In the genomic region with DNA sequence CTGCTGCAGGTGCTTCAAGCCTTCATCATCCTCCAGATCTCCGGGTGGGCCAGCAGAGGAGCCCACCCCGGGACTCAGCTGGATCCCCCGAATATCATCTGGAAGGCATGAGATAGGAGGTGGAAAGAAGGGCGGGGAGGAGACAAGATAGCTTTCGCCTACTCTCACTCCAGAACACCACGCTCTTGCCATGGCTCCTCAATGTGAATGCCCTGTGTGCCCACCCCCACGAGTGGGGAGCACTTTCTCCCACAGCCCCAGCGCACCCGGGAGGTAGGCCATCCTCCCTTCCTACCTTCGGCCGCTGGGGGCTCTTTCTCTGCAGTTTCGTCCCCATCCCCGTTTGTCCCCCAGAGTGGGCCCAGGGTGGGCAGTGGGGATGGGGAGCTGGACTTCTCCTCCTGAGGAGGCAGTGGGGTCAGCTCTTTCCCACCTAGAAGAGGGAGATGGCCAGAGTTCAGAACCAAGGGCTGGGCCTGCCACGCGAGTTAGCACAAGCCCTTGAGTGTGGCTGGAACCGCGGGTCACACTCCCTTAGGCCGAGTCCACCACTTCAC, we compare ENCODE assay signal across 25 cellular contexts. TPM values are rescaled to one million over a fixed set of nuclear protein-coding genes. Genes with fewer than 3 reads are reported as not detected.
DNase-seq lines count a peak whose midpoint lies in the region; ATAC-seq, FAIRE-seq and TF ChIP-seq lines count a peak whose summit lies in the region.
"Had no signal": no experiment of that assay in that cellular context is flagged by ENCODE, and none has a peak within 500 bp of the region (broad histone marks: within the 10 kb centered on the region; RNA-seq: fewer than 3 reads in every experiment).

No MANE protein-coding gene starts in this region.

- no peak overlapping the region for H2BK12ac ChIP-seq in H1 (ENCODE audit: low read depth, low read length)

- H3K4me3 Mint-ChIP-seq in activated T-cell treated with anti-CD3 and anti-CD28 coated beads, Interleukin-2, amount 50 U/mL, for 24 hours = no peak overlapping the region
- no peak overlapping the region for H3K4me3 Mint-ChIP-seq in activated T-cell treated with anti-CD3 and anti-CD28 coated beads, Interleukin-2, amount 50 U/mL, for 72 hours

- H2AFZ ChIP-seq in H1 (ENCODE audit: low read length) = no peak overlapping the region
- H2AFZ ChIP-seq: GM23248 had no signal

- no peak for DNase-seq in activated T-cell treated with anti-CD3 and anti-CD28 coated beads, Interleukin-2, amount 50 U/mL, for 24 hours
- DNase-seq in activated T-cell treated with anti-CD3 and anti-CD28 coated beads, Interleukin-2, amount 50 U/mL, for 72 hours = no peak
- DNase-seq in H7 = peak; percentile 52
- no peak for DNase-seq in H1 (ENCODE audit: low read depth in 1 of 2, low spot score in 2 of 2)
- no peak for DNase-seq in DMS153 treated with DMSO at 0.1 percent for 48 hours (lab: John Stamatoyannopoulos, UW; ENCODE audit: unreplicated experiment)
- no peak for DNase-seq in RCC 7860 (ENCODE audit: low spot score)
- DNase-seq in mesendoderm = no peak
- DNase-seq: 8988T; CD4-positive, CD25-positive, alpha-beta regulatory T cell; COR-L47; DMS153; GF-D8; GM23248; KG1; NCI-H1105 treated with DMSO at 0.1 percent for 48 hours; NCI-H1694; NCI-H510A treated with DMSO at 0.1 percent for 48 hours; NCI-H82; OCI-M1; SHP77 treated with DMSO at 0.1 percent for 48 hours had no signal

- H3K27me3 Mint-ChIP-seq in activated T-cell treated with anti-CD3 and anti-CD28 coated beads, Interleukin-2, amount 50 U/mL, for 24 hours = no peaks in the 10 kb centered on the region
- H3K27me3 Mint-ChIP-seq in activated T-cell treated with anti-CD3 and anti-CD28 coated beads, Interleukin-2, amount 50 U/mL, for 72 hours (ENCODE audit: low read depth) = no peaks in the 10 kb centered on the region
- H3K27me3 Mint-ChIP-seq: CD4-positive, CD25-positive, alpha-beta regulatory T cell had no signal

- no peak overlapping the region for H3K9ac ChIP-seq in H1 (replicated peaks in 1 of 4; ENCODE audit: extremely low read depth in 1 of 4, low read depth in 3 of 4, low read length in 3 of 4)
- H3K9ac ChIP-seq in mesendoderm (ENCODE audit: low read length) = no peak overlapping the region
- H3K9ac ChIP-seq: GM23248 had no signal

- no peak overlapping the region for H3K14ac ChIP-seq in H1 (ENCODE audit: insufficient read length)

- no peak for TF ChIP-seq POLR2A in H1 (IDR thresholded peaks at IDR 0.05; ENCODE audit: control extremely low read depth in 1 of 2, low read depth in 2 of 2, low read length in 2 of 2)

- H3K36me3 ChIP-seq in H7 (replicated peaks; ENCODE audit: control insufficient read depth, insufficient read depth, low read length) = peaks cover 34% of the 10 kb centered on the region
- peaks cover 45 to 92% (median 73%) of the 10 kb centered on the region in 4 experiments for H3K36me3 ChIP-seq in H1 (ENCODE audit: control insufficient read depth in 2 of 4, insufficient read depth in 4 of 4, low read length in 3 of 4)
- peaks cover 19% of the 10 kb centered on the region for H3K36me3 ChIP-seq in mesendoderm (ENCODE audit: control insufficient read depth, insufficient read depth, low read length)

- H2BK15ac ChIP-seq in H1 (ENCODE audit: low read length) (no peak overlapping the region), mesendoderm (replicated peaks; ENCODE audit: low read depth) (no peak overlapping the region)

- TF ChIP-seq EP300 in H1 (IDR thresholded peaks at IDR 0.05; ENCODE audit: borderline replicate concordance in 1 of 2, low read depth in 2 of 2, low read length in 2 of 2) = no peak

- H3K4ac ChIP-seq in H1 (replicated peaks; ENCODE audit: insufficient read length, low read depth, low read length) (no peak overlapping the region), mesendoderm (ENCODE audit: low read depth, low read length) (no peak overlapping the region)

- H3K4me1 ChIP-seq in H1 (replicated peaks in 1 of 4; ENCODE audit: control insufficient read depth in 3 of 4, insufficient read depth in 4 of 4, low read length in 3 of 4) = peaks cover 0 to 5% (median 2%) of the 10 kb centered on the region in 4 experiments; a peak in 4 of 7 replicates
- no peaks in the 10 kb centered on the region for H3K4me1 ChIP-seq in mesendoderm (ENCODE audit: control insufficient read depth, low read depth, low read length)

- peaks cover 18 to 53% of the 10 kb centered on the region in 2 experiments for H4K20me1 ChIP-seq in H1 (replicated peaks in 1 of 2; ENCODE audit: control insufficient read depth in 1 of 2, insufficient read depth in 2 of 2, low read length in 2 of 2)

- peaks cover 85% of the 10 kb centered on the region for H3K36me3 Mint-ChIP-seq in activated T-cell treated with anti-CD3 and anti-CD28 coated beads, Interleukin-2, amount 50 U/mL, for 24 hours (ENCODE audit: low read depth)
- peaks cover 0 to 5% of the 10 kb centered on the region in 2 donors for H3K36me3 Mint-ChIP-seq in activated T-cell treated with anti-CD3 and anti-CD28 coated beads, Interleukin-2, amount 50 U/mL, for 72 hours (ENCODE audit: insufficient read depth in 2 of 2)

- H2BK120ac ChIP-seq in H1 (replicated peaks; ENCODE audit: low read depth, low read length) = no peak overlapping the region
- H2BK120ac ChIP-seq in mesendoderm (ENCODE audit: low read depth, low read length) = no peak overlapping the region

- no peaks in the 10 kb centered on the region for H3K9me3 ChIP-seq in H1 (ENCODE audit: insufficient read depth in 2 of 2, low read depth in 1 of 2, low read length in 1 of 2)
- H3K9me3 ChIP-seq: BE2C had no signal

- no peak overlapping the region for H4K91ac ChIP-seq in H1 (replicated peaks; ENCODE audit: insufficient read length, low read length)

- H3K56ac ChIP-seq in H1 (replicated peaks; ENCODE audit: insufficient read length, low read depth, low read length) = no peak overlapping the region
- no peak overlapping the region for H3K56ac ChIP-seq in mesendoderm (ENCODE audit: low read length)

- H3K23ac ChIP-seq in H1 (ENCODE audit: insufficient read length) (no peak overlapping the region), mesendoderm (ENCODE audit: low read length) (no peak overlapping the region)

- no peak overlapping the region for H3K18ac ChIP-seq in H1 (ENCODE audit: extremely low read depth, low read length)
- no peak overlapping the region for H3K18ac ChIP-seq in mesendoderm (ENCODE audit: low read length)

- FAIRE-seq in H1 (lab: Jason Lieb, UNC) (no peak), RCC 7860 (lab: Jason Lieb, UNC) (no peak)
- FAIRE-seq: GM19239 had no signal

- H3K79me1 ChIP-seq in H1 (ENCODE audit: low read depth, low read length) = peaks cover 8% of the 10 kb centered on the region; the same call in 1 of the 2 replicates
- peaks cover 10% of the 10 kb centered on the region for H3K79me1 ChIP-seq in mesendoderm (ENCODE audit: low read length)

- H3K9me3 Mint-ChIP-seq in activated T-cell treated with anti-CD3 and anti-CD28 coated beads, Interleukin-2, amount 50 U/mL, for 24 hours = no peaks in the 10 kb centered on the region
- no peaks in the 10 kb centered on the region for H3K9me3 Mint-ChIP-seq in activated T-cell treated with anti-CD3 and anti-CD28 coated beads, Interleukin-2, amount 50 U/mL, for 72 hours

- H3K79me2 ChIP-seq in H1 (ENCODE audit: control insufficient read depth in 1 of 2, insufficient read depth in 2 of 2, low read length in 2 of 2) (peaks cover 4 to 29% of the 10 kb centered on the region in 2 experiments; a peak in 3 of 4 replicates), mesendoderm (ENCODE audit: control insufficient read depth, insufficient read depth, low read length) (peaks cover 17% of the 10 kb centered on the region)

- H2AK5ac ChIP-seq in H1 (ENCODE audit: low read depth, low read length) (no peak overlapping the region), mesendoderm (ENCODE audit: low read length) (no peak overlapping the region)

- H4K5ac ChIP-seq in H1 (ENCODE audit: insufficient read length, low read depth, low read length) (no peak overlapping the region), mesendoderm (ENCODE audit: low read length) (no peak overlapping the region)

- no peak for TF ChIP-seq CTCF in H1 (IDR thresholded peaks at IDR 0.05; ENCODE audit: control extremely low read depth in 1 of 3, insufficient read depth in 1 of 3, low read depth in 1 of 3, low read length in 3 of 3)

- TF ChIP-seq RAD21 in H1 (IDR thresholded peaks at IDR 0.05 in 1 of 2, conservative IDR thresholded peaks at IDR 0.05 in 1 of 2; ENCODE audit: low read depth in 2 of 2, low read length in 2 of 2) = no peak

- CTCF ChIA-PET in H1 (lab: Charles Lee; ENCODE audit: partially characterized antibody) = interaction anchor here (0.7 to 20.7 kb wide), 11 partner anchors 8 to 126 kb away, joined by 3 to 254 read pairs (median 4); a partner anchor contains a TSS

- peaks cover 39% of the 10 kb centered on the region for H3K4me1 Mint-ChIP-seq in activated T-cell treated with anti-CD3 and anti-CD28 coated beads, Interleukin-2, amount 50 U/mL, for 24 hours (ENCODE audit: low read depth)
- peaks cover 17% of the 10 kb centered on the region for H3K4me1 Mint-ChIP-seq in activated T-cell treated with anti-CD3 and anti-CD28 coated beads, Interleukin-2, amount 50 U/mL, for 72 hours (ENCODE audit: low read depth)

- no peaks in the 10 kb centered on the region for H3K27me3 ChIP-seq in H7 (ENCODE audit: control insufficient read depth, insufficient read depth, low read length)
- H3K27me3 ChIP-seq in H1 (replicated peaks in 1 of 4; ENCODE audit: control insufficient read depth in 3 of 4, extremely low read depth in 1 of 4, insufficient read depth in 3 of 4, low read length in 3 of 4) = no peaks in the 10 kb centered on the region
- no peaks in the 10 kb centered on the region for H3K27me3 ChIP-seq in mesendoderm (ENCODE audit: insufficient read depth, low read length, poor library complexity)
- H3K27me3 ChIP-seq: BE2C had no signal

- no peak overlapping the region for H3K4me2 ChIP-seq in H1 (ENCODE audit: insufficient read depth in 1 of 2, low read depth in 2 of 2, low read length in 2 of 2)
- H3K4me2 ChIP-seq in mesendoderm (ENCODE audit: low read length) = no peak overlapping the region

- H3K27ac ChIP-seq in H1 (ENCODE audit: low read depth, low read length) (no peak overlapping the region; the same call in 1 of the 2 replicates), mesendoderm (ENCODE audit: low read depth, low read length) (no peak overlapping the region)
- H3K27ac ChIP-seq: GM23248 had no signal

- POLR2A ChIA-PET in H1 (lab: Charles Lee; ENCODE audit: partially characterized antibody) = interaction anchor here (0.6 to 14.3 kb wide), 10 partner anchors 6 to 195 kb away, joined by 3 to 257 read pairs (median 4); a partner anchor contains a TSS

- H4K8ac ChIP-seq in H1 (ENCODE audit: extremely low read depth, insufficient read depth, low read length) (peak overlapping the region; percentile 71; the same call in 1 of the 2 replicates), mesendoderm (ENCODE audit: low read depth, low read length) (no peak overlapping the region)

- 93% methylated on average over 18 of the region's 18 CpGs; no CpG with 5 or more reads in 1 of the 2 experiments for WGBS in H1 (ENCODE audit: extremely low coverage in 1 of 2, insufficient coverage in 1 of 2, insufficient read length in 1 of 2, insufficient replicate concordance in 2 of 2, low coverage in 1 of 2, low lambda C conversion rate in 2 of 2, missing lambda C conversion rate in 1 of 2), 2 experiments
- no CpG with 5 or more reads among the region's 18 CpGs for WGBS in mesendoderm (ENCODE audit: extremely low coverage, insufficient coverage, low lambda C conversion rate)

- ATAC-seq in activated T-cell treated with anti-CD3 and anti-CD28 coated beads, Interleukin-2, amount 50 U/mL, for 72 hours (replicated peaks in 1 of 2) = no peak
- no peak for ATAC-seq in GM19023 (IDR thresholded peaks at IDR 0.05; ENCODE audit: unreplicated experiment)

- peak overlapping the region; percentile 63 for H3K27ac Mint-ChIP-seq in activated T-cell treated with anti-CD3 and anti-CD28 coated beads, Interleukin-2, amount 50 U/mL, for 24 hours
- no peak overlapping the region for H3K27ac Mint-ChIP-seq in activated T-cell treated with anti-CD3 and anti-CD28 coated beads, Interleukin-2, amount 50 U/mL, for 72 hours

- H2BK20ac ChIP-seq in H1 (ENCODE audit: low read length) = no peak overlapping the region

- H3K23me2 ChIP-seq in H1 (ENCODE audit: low read depth, low read length) = no peaks in the 10 kb centered on the region; the same call in 1 of the 2 replicates

- H3K4me3 ChIP-seq in H7 (ENCODE audit: insufficient read depth, low read depth, low read length) (no peak overlapping the region), H1 (ENCODE audit: extremely low read depth in 1 of 4, insufficient read depth in 2 of 4, low read depth in 3 of 4, low read length in 4 of 4) (no peak overlapping the region), mesendoderm (ENCODE audit: low read length) (no peak overlapping the region)
- H3K4me3 ChIP-seq: GM23248 had no signal

- H2BK5ac ChIP-seq in H1 (ENCODE audit: low read depth, low read length) (no peak overlapping the region), mesendoderm (ENCODE audit: low read length) (no peak overlapping the region)

RNA-seq across cellular contexts. Expression of a gene that starts 8.9 kb away (rescaled TPM):
- total RNA-seq in activated T-cell treated with anti-CD3 and anti-CD28 coated beads, Interleukin-2, amount 50 U/mL, for 72 hours = 10 to 100 TPM; 51.5 to 53.2 TPM
- 48.2 and 66.4 TPM in 2 replicates for total RNA-seq in H7 (2014; rRNA removed; shearing (Covaris generic))
- total RNA-seq in H1 (2021; fragmentation: NEBNext Ultra II Directional; extraction: Animal tissue kit (Norgen Biotek cat#: 25700)) = 95.0 and 99.3 TPM in 2 replicates
- 24.1 and 44.8 TPM in 2 replicates for polyA plus RNA-seq in H1 (2011; rRNA removed)
- polyA plus RNA-seq in H1 (2011; cell fraction: cytosol; rRNA removed) = 33.2 TPM
- 252 TPM for polyA plus RNA-seq in H1 (2011; cell fraction: nucleus; rRNA removed)
- polyA plus RNA-seq in H1 (2012, experiment 1 of 2) = 48.2 to 80.3 TPM (median 68.8 TPM) in 4 replicates
- polyA plus RNA-seq in H1 (2012, experiment 2 of 2) = 52.0 TPM
- 47.1 TPM for polyA plus RNA-seq in H1 (2013, experiment 1 of 2)
- polyA plus RNA-seq in H1 (2013, experiment 2 of 2) = 42.6 TPM
- 12.4 and 17.1 TPM in 2 replicates for polyA minus RNA-seq in H1 (2011; rRNA and poly(A)+ RNA removed)
- polyA minus RNA-seq in H1 (2011; cell fraction: cytosol; rRNA and poly(A)+ RNA removed) = 34.8 TPM
- 88.2 TPM for polyA minus RNA-seq in H1 (2011; cell fraction: nucleus; rRNA and poly(A)+ RNA removed)
- polyA plus RNA-seq in mesendoderm (2013, experiment 1 of 2) = 23.5 TPM
- 25.0 TPM for polyA plus RNA-seq in mesendoderm (2013, experiment 2 of 2)

RNA-seq across cellular contexts. Expression of a gene that starts 11.6 kb away (rescaled TPM):
- 100 to 1,000 TPM; 196 to 198 TPM for total RNA-seq in activated T-cell treated with anti-CD3 and anti-CD28 coated beads, Interleukin-2, amount 50 U/mL, for 72 hours
- total RNA-seq in H7 (2014; rRNA removed; shearing (Covaris generic)) = 108 and 122 TPM in 2 replicates
- 157 and 160 TPM in 2 replicates for total RNA-seq in H1 (2021; fragmentation: NEBNext Ultra II Directional; extraction: Animal tissue kit (Norgen Biotek cat#: 25700))
- 260 and 351 TPM in 2 replicates for polyA plus RNA-seq in H1 (2011; rRNA removed)
- polyA plus RNA-seq in H1 (2011; cell fraction: cytosol; rRNA removed) = 192 TPM
- 230 TPM for polyA plus RNA-seq in H1 (2011; cell fraction: nucleus; rRNA removed)
- polyA plus RNA-seq in H1 (2012, experiment 1 of 2) = 133 to 215 TPM (median 185 TPM) in 4 replicates
- 219 TPM for polyA plus RNA-seq in H1 (2012, experiment 2 of 2)
- polyA plus RNA-seq in H1 (2013, experiment 1 of 2) = 68.1 TPM
- 69.3 TPM for polyA plus RNA-seq in H1 (2013, experiment 2 of 2)
- 87.9 and 102 TPM in 2 replicates for polyA minus RNA-seq in H1 (2011; rRNA and poly(A)+ RNA removed)
- 71.6 TPM for polyA minus RNA-seq in H1 (2011; cell fraction: cytosol; rRNA and poly(A)+ RNA removed)
- 51.5 TPM for polyA minus RNA-seq in H1 (2011; cell fraction: nucleus; rRNA and poly(A)+ RNA removed)
- polyA plus RNA-seq in mesendoderm (2013, experiment 1 of 2) = 68.1 TPM
- 70.0 TPM for polyA plus RNA-seq in mesendoderm (2013, experiment 2 of 2)

RNA-seq across cellular contexts. Expression of a gene that starts 20.8 kb away (rescaled TPM):
- total RNA-seq in activated T-cell treated with anti-CD3 and anti-CD28 coated beads, Interleukin-2, amount 50 U/mL, for 72 hours = 10 to 100 TPM; 33.3 to 40.9 TPM
- 95.0 and 128 TPM in 2 replicates for total RNA-seq in H7 (2014; rRNA removed; shearing (Covaris generic))
- 92.5 and 96.7 TPM in 2 replicates for total RNA-seq in H1 (2021; fragmentation: NEBNext Ultra II Directional; extraction: Animal tissue kit (Norgen Biotek cat#: 25700))
- 135 and 205 TPM in 2 replicates for polyA plus RNA-seq in H1 (2011; rRNA removed)
- polyA plus RNA-seq in H1 (2011; cell fraction: cytosol; rRNA removed) = 130 TPM
- 92.8 TPM for polyA plus RNA-seq in H1 (2011; cell fraction: nucleus; rRNA removed)
- polyA plus RNA-seq in H1 (2012, experiment 1 of 2) = 80.0 to 112 TPM (median 103 TPM) in 4 replicates
- polyA plus RNA-seq in H1 (2012, experiment 2 of 2) = 129 TPM
- 94.1 TPM for polyA plus RNA-seq in H1 (2013, experiment 1 of 2)
- polyA plus RNA-seq in H1 (2013, experiment 2 of 2) = 93.8 TPM
- polyA minus RNA-seq in H1 (2011; rRNA and poly(A)+ RNA removed) = 21.6 and 21.8 TPM in 2 replicates
- 35.0 TPM for polyA minus RNA-seq in H1 (2011; cell fraction: cytosol; rRNA and poly(A)+ RNA removed)
- polyA minus RNA-seq in H1 (2011; cell fraction: nucleus; rRNA and poly(A)+ RNA removed) = 34.4 TPM
- polyA plus RNA-seq in mesendoderm (2013, experiment 1 of 2) = 115 TPM
- polyA plus RNA-seq in mesendoderm (2013, experiment 2 of 2) = 113 TPM

RNA-seq across cellular contexts. Expression of a gene that starts 28.9 kb away (rescaled TPM):
- total RNA-seq in activated T-cell treated with anti-CD3 and anti-CD28 coated beads, Interleukin-2, amount 50 U/mL, for 72 hours = not detected
- 0.30 and 0.90 TPM in 2 replicates for total RNA-seq in H7 (2014; rRNA removed; shearing (Covaris generic))
- 1.7 and 2.1 TPM in 2 replicates for total RNA-seq in H1 (2021; fragmentation: NEBNext Ultra II Directional; extraction: Animal tissue kit (Norgen Biotek cat#: 25700))
- 4.5 and 4.6 TPM in 2 replicates for polyA plus RNA-seq in H1 (2011; rRNA removed)
- 2.7 TPM for polyA plus RNA-seq in H1 (2011; cell fraction: cytosol; rRNA removed)
- 3.4 TPM for polyA plus RNA-seq in H1 (2011; cell fraction: nucleus; rRNA removed)
- polyA plus RNA-seq in H1 (2012, experiment 1 of 2) = 1.6 to 4.0 TPM (median 3.0 TPM) in 4 replicates
- polyA plus RNA-seq in H1 (2012, experiment 2 of 2) = 2.3 TPM
- 1.1 TPM for polyA plus RNA-seq in H1 (2013, experiment 1 of 2)
- polyA plus RNA-seq in H1 (2013, experiment 2 of 2) = 1.0 TPM
- 0.51 and 0.60 TPM in 2 replicates for polyA minus RNA-seq in H1 (2011; rRNA and poly(A)+ RNA removed)
- 2.4 TPM for polyA minus RNA-seq in H1 (2011; cell fraction: cytosol; rRNA and poly(A)+ RNA removed)
- polyA minus RNA-seq in H1 (2011; cell fraction: nucleus; rRNA and poly(A)+ RNA removed) = 0.70 TPM
- polyA plus RNA-seq in mesendoderm (2013, experiment 1 of 2) = 0.39 TPM
- 0.42 TPM for polyA plus RNA-seq in mesendoderm (2013, experiment 2 of 2)
- total RNA-seq: CD4-positive, CD25-positive, alpha-beta regulatory T cell; GM23248; RPMI7951 had no signal
- polyA plus RNA-seq: AG04450; CD4-positive, CD25-positive, alpha-beta regulatory T cell; GM23248 had no signal

RNA-seq across cellular contexts. Expression of a gene that starts 35.1 kb away (rescaled TPM):
- under 1 TPM in 1 of 2 donors, not detected in 1; 0.19 TPM for total RNA-seq in activated T-cell treated with anti-CD3 and anti-CD28 coated beads, Interleukin-2, amount 50 U/mL, for 72 hours
- 0.15 TPM in 1 of 2 replicates, not detected in the other for total RNA-seq in H7 (2014; rRNA removed; shearing (Covaris generic))
- total RNA-seq in H1 (2021; fragmentation: NEBNext Ultra II Directional; extraction: Animal tissue kit (Norgen Biotek cat#: 25700)) = 0.48 and 0.95 TPM in 2 replicates
- 0.42 and 0.67 TPM in 2 replicates for polyA plus RNA-seq in H1 (2011; rRNA removed)
- polyA plus RNA-seq in H1 (2011; cell fraction: cytosol; rRNA removed) = 0.52 TPM
- polyA plus RNA-seq in H1 (2011; cell fraction: nucleus; rRNA removed) = 0.67 TPM
- polyA plus RNA-seq in H1 (2012, experiment 1 of 2) = 0.52 to 0.85 TPM (median 0.65 TPM) in 4 replicates
- 0.62 TPM for polyA plus RNA-seq in H1 (2012, experiment 2 of 2)
- polyA plus RNA-seq in H1 (2013, experiment 1 of 2) = 0.69 TPM
- polyA plus RNA-seq in H1 (2013, experiment 2 of 2) = 0.83 TPM
- 0.41 TPM in 1 of 2 replicates, not detected in the other for polyA minus RNA-seq in H1 (2011; rRNA and poly(A)+ RNA removed)
- polyA minus RNA-seq in H1 (2011; cell fraction: cytosol; rRNA and poly(A)+ RNA removed) = not detected
- not detected for polyA minus RNA-seq in H1 (2011; cell fraction: nucleus; rRNA and poly(A)+ RNA removed)
- 0.13 TPM for polyA plus RNA-seq in mesendoderm (2013, experiment 1 of 2)
- 0.22 TPM for polyA plus RNA-seq in mesendoderm (2013, experiment 2 of 2)
- total RNA-seq: CD4-positive, CD25-positive, alpha-beta regulatory T cell; GM23248; RPMI7951 had no signal
- polyA plus RNA-seq: AG04450, GM23248 had no signal
